Comparison of ENCODE assay signal across 8 cellular contexts in genomic region chr18:46946656-46947282, GRCh38. TPM values are rescaled to one million over a fixed set of nuclear protein-coding genes. Genes with fewer than 3 reads are reported as not detected.
A peak's percentile ranks its signal among the peaks of the same experiment; 100 is the strongest.
DNase-seq lines count a peak whose midpoint lies in the region; ATAC-seq, FAIRE-seq and TF ChIP-seq lines count a peak whose summit lies in the region.

No MANE protein-coding gene starts in this region.

- TF ChIP-seq CTCF in GM13976 (IDR thresholded peaks at IDR 0.05; ENCODE audit: borderline replicate concordance, control extremely low read depth, extremely low read depth, insufficient read depth, missing control alignments) = no peak

- DNase-seq in GM13976 (ENCODE audit: low spot score) (peak; percentile 73), NCI-H2107 (lab: John Stamatoyannopoulos, UW) (peak; percentile 88), mesendoderm (peak; percentile 96), HPDE6-E6E7 (ENCODE audit: extremely low spot score) (no peak)
- peak; percentile 9 to 15 for DNase-seq in activated CD4-positive, alpha-beta T cell treated with anti-CD3 and anti-CD28 coated beads, Interleukin-2, amount 50 U/mL, for 4 hours
- peak; percentile 3 for DNase-seq in stimulated activated CD8-positive, alpha-beta memory T cell treated with anti-CD3 and anti-CD28 coated beads, Interleukin-12 subunit alpha, Interleukin-12 subunit beta, amount 100 ng/mL, for 4 hours (ENCODE audit: low read depth)

- H3K79me1 ChIP-seq in mesendoderm (ENCODE audit: low read length) = no peaks in the 10 kb centered on the region

- ATAC-seq in HG02678 (IDR thresholded peaks at IDR 0.05; ENCODE audit: unreplicated experiment) = peak; percentile 99

- peak overlapping the region; percentile 50 for H3K9ac ChIP-seq in mesendoderm (ENCODE audit: low read length)

- no peaks in the 10 kb centered on the region for H3K36me3 ChIP-seq in mesendoderm (ENCODE audit: control insufficient read depth, insufficient read depth, low read length)

- H3K27ac ChIP-seq in mesendoderm (ENCODE audit: low read depth, low read length) = no peak overlapping the region

- H2BK15ac ChIP-seq in mesendoderm (replicated peaks; ENCODE audit: low read depth) = no peak overlapping the region

- H3K23ac ChIP-seq in mesendoderm (ENCODE audit: low read length) = no peak overlapping the region

- no peak overlapping the region for H2AK5ac ChIP-seq in mesendoderm (ENCODE audit: low read length)

- no peaks in the 10 kb centered on the region for H3K79me2 ChIP-seq in mesendoderm (ENCODE audit: control insufficient read depth, insufficient read depth, low read length)

- peak overlapping the region; percentile 87 for H3K4me3 ChIP-seq in mesendoderm (ENCODE audit: low read length)

- FAIRE-seq in endometrium (lab: Jason Lieb, UNC) = peak; percentile 94

- in situ Hi-C loops in GM13976 (cut with MboI; ENCODE audit: low sequenced_read_pairs, unreplicated experiment) = no loop called here

- no peak overlapping the region for H2BK5ac ChIP-seq in mesendoderm (ENCODE audit: low read length)

- H3K4me1 ChIP-seq in mesendoderm (ENCODE audit: control insufficient read depth, low read depth, low read length) = no peaks in the 10 kb centered on the region

- H2BK120ac ChIP-seq in mesendoderm (ENCODE audit: low read depth, low read length) = no peak overlapping the region

- H4K5ac ChIP-seq in mesendoderm (ENCODE audit: low read length) = no peak overlapping the region

- no peak overlapping the region for H3K4ac ChIP-seq in mesendoderm (ENCODE audit: low read depth, low read length)

- H3K4me2 ChIP-seq in mesendoderm (ENCODE audit: low read length) = peak overlapping the region; percentile 97

- no peak overlapping the region for H3K18ac ChIP-seq in mesendoderm (ENCODE audit: low read length)

- WGBS in mesendoderm (ENCODE audit: extremely low coverage, insufficient coverage, low lambda C conversion rate) = no CpG with 5 or more reads among the region's 32 CpGs

- H3K27me3 ChIP-seq in mesendoderm (ENCODE audit: insufficient read depth, low read length, poor library complexity) = no peaks in the 10 kb centered on the region

- H3K56ac ChIP-seq in mesendoderm (ENCODE audit: low read length) = peak overlapping the region; percentile 63

- H4K8ac ChIP-seq in mesendoderm (ENCODE audit: low read depth, low read length) = no peak overlapping the region

RNA-seq across cellular contexts. Expression of gene KATNAL2, which starts 29.4 kb away (rescaled TPM):
- 3.3 TPM for polyA plus RNA-seq in mesendoderm (2013, experiment 1 of 2)
- polyA plus RNA-seq in mesendoderm (2013, experiment 2 of 2) = 3.4 TPM

RNA-seq across cellular contexts. Expression of gene PIAS2, which starts 29.5 kb away (rescaled TPM):
- 34.0 TPM for polyA plus RNA-seq in mesendoderm (2013, experiment 1 of 2)
- 36.2 TPM for polyA plus RNA-seq in mesendoderm (2013, experiment 2 of 2)
